In the genomic region with DNA sequence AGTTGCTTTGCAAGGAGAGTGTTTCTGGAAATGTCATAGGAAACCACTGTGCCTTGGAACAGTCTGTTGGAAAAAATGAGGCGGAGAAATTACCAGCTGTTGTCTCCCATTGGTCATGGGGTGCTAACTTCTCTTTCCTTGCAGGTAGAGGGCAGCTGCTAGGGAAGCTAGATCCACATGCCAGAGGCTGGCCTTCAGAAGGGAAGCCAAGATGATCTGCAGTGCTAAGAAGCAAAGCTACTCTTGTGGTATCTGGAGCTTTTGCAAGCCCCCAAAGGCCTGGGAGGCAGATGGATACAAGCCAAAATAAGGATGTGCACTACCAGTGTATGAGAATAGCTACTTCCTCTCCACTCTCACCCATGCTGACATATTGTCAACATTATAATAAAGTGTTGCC, we compare ENCODE assay signal across 25 cellular contexts. TPM values are rescaled to one million over a fixed set of nuclear protein-coding genes. Genes with fewer than 3 reads are reported as not detected.
"Had no signal": no experiment of that assay in that cellular context is flagged by ENCODE, and none has a peak within 500 bp of the region (broad histone marks: within the 10 kb centered on the region; RNA-seq: fewer than 3 reads in every experiment).

No MANE protein-coding gene starts in this region.

- FAIRE-seq: small intestine, TTC549 had no signal

- H3K27me3 ChIP-seq: body of pancreas, colonic mucosa, dorsolateral prefrontal cortex, tibial artery had no signal

- DNase-seq: activated CD4-positive, alpha-beta T cell treated with anti-CD3 and anti-CD28 coated beads for 4 hours; activated CD4-positive, alpha-beta T cell treated with anti-CD3 and anti-CD28 coated beads, Interleukin-2, amount 50 U/mL, for 4 hours; activated CD8-positive, alpha-beta memory T cell treated with anti-CD3 and anti-CD28 coated beads for 24 hours; activated effector memory CD4-positive, alpha-beta T cell treated with Interleukin-2 at 50 U/mL for 16 hours; activated naive CD4-positive, alpha-beta T cell treated with Interleukin-2 at 50 U/mL for 16 hours; anterior cingulate cortex; body of pancreas; cerebellar nuclear complex; colonic mucosa; dorsolateral prefrontal cortex; effector memory CD4-positive, alpha-beta T cell; erythroblast; foreskin fibroblast; hypothalamus; small intestine; stimulated activated CD4-positive, alpha-beta T cell treated with anti-CD3 and anti-CD28 coated beads, Interleukin-4, amount 100 ng/mL, for 4 hours; stimulated activated CD8-positive, alpha-beta memory T cell treated with anti-CD3 and anti-CD28 coated beads, Interleukin-4, amount 100 ng/mL, for 48 hours; stimulated activated naive CD8-positive, alpha-beta T cell treated with anti-CD3 and anti-CD28 coated beads, Interleukin-15, amount 100 ng/mL, for 72 hours; substantia nigra; SW 1271; T-helper 9 cell; tibial artery had no signal

- H3K4me3 ChIP-seq: body of pancreas, colonic mucosa, dorsolateral prefrontal cortex, tibial artery had no signal

- H3K27ac ChIP-seq: body of pancreas, colonic mucosa, dorsolateral prefrontal cortex, tibial artery, VCaP had no signal

- H3K36me3 ChIP-seq: colonic mucosa, tibial artery had no signal

- H3K4me1 ChIP-seq: body of pancreas, colonic mucosa, tibial artery had no signal

- H3K9me3 ChIP-seq: body of pancreas, colonic mucosa, tibial artery had no signal

RNA-seq across cellular contexts. Expression of gene LAMA1, which starts 34.9 kb away (rescaled TPM):
- total RNA-seq: mononuclear cell had no signal
